1 cellular context compared by ENCODE assay signal in the genomic region with DNA sequence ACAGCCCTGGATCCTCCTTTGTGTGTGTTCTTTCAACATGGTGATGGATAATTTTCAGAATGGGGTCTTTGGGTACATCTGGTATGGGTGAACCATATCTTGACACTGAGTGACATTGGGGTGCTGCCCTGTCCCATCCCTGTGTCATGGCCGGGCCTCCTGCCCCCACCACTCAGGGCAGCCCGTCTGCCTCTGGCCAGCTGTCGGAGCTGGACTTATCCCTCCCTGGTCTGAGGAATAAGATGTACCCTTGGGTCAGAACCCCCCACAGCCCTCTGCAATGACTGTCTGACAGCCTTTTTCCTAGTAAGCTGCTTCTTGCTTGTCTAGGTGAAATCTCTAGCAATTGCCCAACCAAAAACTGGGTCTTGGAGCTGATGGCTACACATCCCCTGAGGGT.
TF ChIP-seq lines count a peak whose summit lies in the region.

No MANE protein-coding gene starts in this region.

TF ChIP-seq in H1, 55 proteins besides CTCF, POLR2A, EP300 and RAD21 (continued from another document):
- TF ChIP-seq, protein P1, sequence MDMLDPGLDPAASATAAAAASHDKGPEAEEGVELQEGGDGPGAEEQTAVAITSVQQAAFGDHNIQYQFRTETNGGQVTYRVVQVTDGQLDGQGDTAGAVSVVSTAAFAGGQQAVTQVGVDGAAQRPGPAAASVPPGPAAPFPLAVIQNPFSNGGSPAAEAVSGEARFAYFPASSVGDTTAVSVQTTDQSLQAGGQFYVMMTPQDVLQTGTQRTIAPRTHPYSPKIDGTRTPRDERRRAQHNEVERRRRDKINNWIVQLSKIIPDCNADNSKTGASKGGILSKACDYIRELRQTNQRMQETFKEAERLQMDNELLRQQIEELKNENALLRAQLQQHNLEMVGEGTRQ (IDR thresholded peaks at IDR 0.05; ENCODE audit: low read length): no peak
